In genomic region chr4:86970447-86971354, GRCh38 we compare ENCODE assay signal across 20 cellular contexts. TPM values are rescaled to one million over a fixed set of nuclear protein-coding genes. Genes with fewer than 3 reads are reported as not detected.
DNase-seq lines count a peak whose midpoint lies in the region; ATAC-seq, FAIRE-seq and TF ChIP-seq lines count a peak whose summit lies in the region.
"Had no signal": no experiment of that assay in that cellular context is flagged by ENCODE, and none has a peak within 500 bp of the region (broad histone marks: within the 10 kb centered on the region; RNA-seq: fewer than 3 reads in every experiment).

No MANE protein-coding gene starts in this region.

- H3K36me3 Mint-ChIP-seq in stimulated activated naive B cell treated with anti-CD40 and anti-IgM and Interleukin-4, amounts not matched to agents 10 μg/mL and 1 μg/mL and 100 μg/mL, for 72 hours: peaks cover 6 to 10% of the 10 kb centered on the region in 2 donors

- no peaks in the 10 kb centered on the region for H4K20me1 ChIP-seq in PC-3 (ENCODE audit: low read length)
- peaks cover 2% of the 10 kb centered on the region for H4K20me1 ChIP-seq in keratinocyte (ENCODE audit: control insufficient read depth, extremely low read depth, insufficient read depth, low read length)

- H3K4me3 Mint-ChIP-seq in stimulated activated naive B cell treated with anti-CD40 and anti-IgM and Interleukin-4, amounts not matched to agents 10 μg/mL and 1 μg/mL and 100 μg/mL, for 72 hours: no peak overlapping the region
- H3K4me3 Mint-ChIP-seq: activated T-helper 1 cell treated with anti-CD3 and anti-CD28 coated beads, Interleukin-12 subunit alpha, Interleukin-12 subunit beta, Interleukin-2, Interleukin-4 antibody, amounts not matched to agents 30 ng/mL and 10 ng/mL and 1 ng/mL, durations not matched to agents 14 hours and 24 hours and 36 hours; B cell; T-helper 1 cell treated with Interleukin-12 subunit alpha and Interleukin-12 subunit beta and Interleukin-4 antibody, amounts not matched to agents 30 μg/mL and 1 μg/mL, for 36 hours had no signal

- H2AFZ ChIP-seq in PC-3 (ENCODE audit: low read length) (no peak overlapping the region), keratinocyte (ENCODE audit: control insufficient read depth, low read length) (no peak overlapping the region)

- no peaks in the 10 kb centered on the region for H3F3A ChIP-seq in PC-3 (ENCODE audit: low read length, unreplicated experiment)

- no peaks in the 10 kb centered on the region for H3K9me2 ChIP-seq in PC-3 (replicated peaks; ENCODE audit: low read length)

- dilution Hi-C loops in keratinocyte (cut with MboI; ENCODE audit: extremely low pct_ligation_motif_present, low sequenced_read_pairs): no loop called here

- H3K36me3 ChIP-seq in BE2C (no peaks in the 10 kb centered on the region), PC-3 (ENCODE audit: low read depth, low read length) (no peaks in the 10 kb centered on the region), keratinocyte (ENCODE audit: control insufficient read depth in 2 of 2, extremely low read depth in 1 of 2, insufficient read depth in 2 of 2, low read length in 2 of 2) (peaks cover 0 to 3% of the 10 kb centered on the region in 2 experiments)
- H3K36me3 ChIP-seq: Peyer's patch had no signal

- peaks cover 16 to 17% of the 10 kb centered on the region in 2 donors for H3K4me1 Mint-ChIP-seq in stimulated activated naive B cell treated with anti-CD40 and anti-IgM and Interleukin-4, amounts not matched to agents 10 μg/mL and 1 μg/mL and 100 μg/mL, for 72 hours

- no TSS peak for BruUV-seq in PC-3 (replicated peaks; lab: Mats Ljungman, UMichigan)

- ATAC-seq in PC-3 (peak; percentile 69), GM19397 (IDR thresholded peaks at IDR 0.05; ENCODE audit: unreplicated experiment) (no peak)
- ATAC-seq in stimulated activated naive B cell treated with anti-CD40 and anti-IgM and Interleukin-4, amounts not matched to agents 10 μg/mL and 1 μg/mL and 100 μg/mL, for 72 hours (replicated peaks): no peak

- POLR2A ChIA-PET in PC-3 (lab: Charles Lee; ENCODE audit: unreplicated experiment): no interaction called here

- peaks cover 20% of the 10 kb centered on the region; the same call in 1 of the 2 replicates for H3K79me2 ChIP-seq in PC-3 (ENCODE audit: low read length)
- peaks cover 57% of the 10 kb centered on the region for H3K79me2 ChIP-seq in keratinocyte (ENCODE audit: control insufficient read depth, insufficient read depth, low read length)

- H3K27ac ChIP-seq in PC-3 (ENCODE audit: low read length) (peak overlapping the region; percentile 23; the same call in 1 of the 2 replicates), keratinocyte (ENCODE audit: control insufficient read depth, insufficient read depth, low read length) (peak overlapping the region; percentile 5)
- H3K27ac ChIP-seq: Peyer's patch had no signal

- H3K27me3 ChIP-seq in BE2C (no peaks in the 10 kb centered on the region), PC-3 (ENCODE audit: low read length) (no peaks in the 10 kb centered on the region), keratinocyte (ENCODE audit: control insufficient read depth, extremely low read depth, insufficient read depth, low read length) (no peaks in the 10 kb centered on the region)
- H3K27me3 ChIP-seq: Peyer's patch had no signal

- H3K9me3 ChIP-seq in BE2C (no peaks in the 10 kb centered on the region), PC-3 (ENCODE audit: low read length) (no peaks in the 10 kb centered on the region), keratinocyte (ENCODE audit: control insufficient read depth, low read depth, low read length) (no peaks in the 10 kb centered on the region)
- H3K9me3 ChIP-seq: Peyer's patch had no signal

- CTCF ChIA-PET in PC-3 (lab: Charles Lee): interaction anchor here (0.6 kb wide), 1 partner anchor 193 kb away, joined by 4 read pairs; no protein-coding TSS in a partner anchor

- H3K9me3 Mint-ChIP-seq in stimulated activated naive B cell treated with anti-CD40 and anti-IgM and Interleukin-4, amounts not matched to agents 10 μg/mL and 1 μg/mL and 100 μg/mL, for 72 hours: no peaks in the 10 kb centered on the region
- H3K9me3 Mint-ChIP-seq: activated T-helper 1 cell treated with anti-CD3 and anti-CD28 coated beads, Interleukin-12 subunit alpha, Interleukin-12 subunit beta, Interleukin-2, Interleukin-4 antibody, amounts not matched to agents 30 ng/mL and 10 ng/mL and 1 ng/mL, durations not matched to agents 14 hours and 24 hours and 36 hours; T-helper 1 cell treated with Interleukin-12 subunit alpha and Interleukin-12 subunit beta and Interleukin-4 antibody, amounts not matched to agents 30 μg/mL and 1 μg/mL, for 36 hours had no signal

- H3K27me3 Mint-ChIP-seq in stimulated activated naive B cell treated with anti-CD40 and anti-IgM and Interleukin-4, amounts not matched to agents 10 μg/mL and 1 μg/mL and 100 μg/mL, for 72 hours: no peaks in the 10 kb centered on the region
- H3K27me3 Mint-ChIP-seq: B cell had no signal

- H3K4me2 ChIP-seq in PC-3 (ENCODE audit: low read length) (peak overlapping the region; percentile 60), keratinocyte (ENCODE audit: control insufficient read depth, extremely low read depth, insufficient read depth, low read depth, low read length) (peak overlapping the region; percentile 19)

- H3K4me3 ChIP-seq in BE2C (ENCODE audit: low read depth, low read length): no peak overlapping the region
- no peak overlapping the region for H3K4me3 ChIP-seq in PC-3 (ENCODE audit: low read length)
- no peak overlapping the region for H3K4me3 ChIP-seq in keratinocyte (ENCODE audit: control insufficient read depth in 2 of 3, extremely low read depth in 1 of 3, insufficient read depth in 2 of 3, low read depth in 1 of 3, low read length in 3 of 3)
- H3K4me3 ChIP-seq: Peyer's patch had no signal

- no peak overlapping the region for H3K27ac Mint-ChIP-seq in stimulated activated naive B cell treated with anti-CD40 and anti-IgM and Interleukin-4, amounts not matched to agents 10 μg/mL and 1 μg/mL and 100 μg/mL, for 72 hours
- H3K27ac Mint-ChIP-seq: activated T-helper 1 cell treated with anti-CD3 and anti-CD28 coated beads, Interleukin-12 subunit alpha, Interleukin-12 subunit beta, Interleukin-2, Interleukin-4 antibody, amounts not matched to agents 30 ng/mL and 10 ng/mL and 1 ng/mL, durations not matched to agents 14 hours and 24 hours and 36 hours; B cell; T-helper 1 cell treated with Interleukin-12 subunit alpha and Interleukin-12 subunit beta and Interleukin-4 antibody, amounts not matched to agents 30 μg/mL and 1 μg/mL, for 36 hours had no signal

- intact Hi-C loops in PC-3 (cut with micrococcal nuclease): no loop called here

- FAIRE-seq in keratinocyte (lab: Jason Lieb, UNC) (no peak), RCC 7860 (lab: Jason Lieb, UNC) (no peak)
- FAIRE-seq: GM18507, kidney had no signal

- H3K4me1 ChIP-seq in BE2C: peaks cover 13% of the 10 kb centered on the region
- peaks cover 41% of the 10 kb centered on the region for H3K4me1 ChIP-seq in PC-3 (ENCODE audit: insufficient read depth, low read length)
- peaks cover 25% of the 10 kb centered on the region for H3K4me1 ChIP-seq in keratinocyte (ENCODE audit: control insufficient read depth, extremely low read depth, insufficient read depth, low read length)
- H3K4me1 ChIP-seq: Peyer's patch had no signal

- TF ChIP-seq CTCF in BE2C (IDR thresholded peaks at IDR 0.05; ENCODE audit: low read depth, low read length) (no peak), PC-3 (conservative IDR thresholded peaks at IDR 0.05; ENCODE audit: low read depth, low read length) (no peak), keratinocyte (optimal IDR thresholded peaks at IDR 0.05 in 1 of 3, IDR thresholded peaks at IDR 0.05 in 1 of 3, conservative IDR thresholded peaks at IDR 0.05 in 1 of 3; ENCODE audit: extremely low read depth in 1 of 3, insufficient read depth in 2 of 3, low read length in 3 of 3) (no peak), GM10266 (IDR thresholded peaks at IDR 0.05; ENCODE audit: control insufficient read depth, insufficient read depth, low read depth, missing control alignments) (no peak)

- H3K9me1 ChIP-seq in keratinocyte (ENCODE audit: control insufficient read depth, extremely low read depth, insufficient read depth, low read length): peaks cover 8% of the 10 kb centered on the region

- no peak overlapping the region for H3K9ac ChIP-seq in PC-3 (ENCODE audit: low read length)
- H3K9ac ChIP-seq in keratinocyte (ENCODE audit: control insufficient read depth, extremely low read depth, insufficient read depth, low read length): no peak overlapping the region

- peak; percentile 12 for DNase-seq in BE2C
- DNase-seq in DMS79 (lab: John Stamatoyannopoulos, UW): peak; percentile 32
- DNase-seq in PC-3: peak; percentile 47
- DNase-seq in keratinocyte (ENCODE audit: low read depth, low spot score): no peak
- DNase-seq in RCC 7860 (ENCODE audit: low spot score): no peak
- DNase-seq in GM10266 (ENCODE audit: extremely low spot score): no peak
- no peak for DNase-seq in stimulated activated naive B cell treated with anti-CD40 and anti-IgM and Interleukin-4, amounts not matched to agents 10 μg/mL and 1 μg/mL and 100 μg/mL, for 72 hours
- DNase-seq: activated CD4-positive, alpha-beta T cell treated with anti-CD3 and anti-CD28 coated beads, Interleukin-2, amount 50 U/mL, for 1 hour; GF-D8; glutamatergic neuron; H7; kidney; NCI-H2227 treated with DMSO at 0.1 percent for 48 hours; Peyer's patch; stimulated activated CD4-positive, alpha-beta T cell treated with anti-CD3 and anti-CD28 coated beads, Interleukin-1b, Interleukin-23, amount 100 ng/mL, for 48 hours had no signal

RNA-seq across cellular contexts. Expression of gene AFF1, which starts 35.9 kb away (rescaled TPM):
- polyA plus RNA-seq in BE2C (2012; ENCODE audit: insufficient read depth, insufficient read length, low read depth): 11.4 TPM
- total RNA-seq in PC-3 (2014; rRNA removed): 8.1 and 9.4 TPM in 2 replicates
- polyA plus RNA-seq in keratinocyte: 10.9 to 23.9 TPM (median 14.4 TPM) in 3 replicates
- 61.3 TPM for polyA plus RNA-seq in keratinocyte (2011; ENCODE audit: low read depth)
- 16.7 and 25.6 TPM in 2 replicates for polyA plus RNA-seq in keratinocyte (2011; cell fraction: cytosol; rRNA removed)
- polyA plus RNA-seq in keratinocyte (2011; cell fraction: nucleus; rRNA removed): 68.9 and 70.7 TPM in 2 replicates
- polyA plus RNA-seq in keratinocyte (2012; ENCODE audit: low replicate concordance): 11.6 and 32.3 TPM in 2 replicates
- polyA minus RNA-seq in keratinocyte: 44.9 to 57.0 TPM (median 56.8 TPM) in 3 replicates
- polyA minus RNA-seq in keratinocyte (2011; cell fraction: cytosol; rRNA and poly(A)+ RNA removed): 18.2 TPM
- polyA minus RNA-seq in keratinocyte (2011; cell fraction: nucleus; rRNA and poly(A)+ RNA removed): 40.5 and 98.4 TPM in 2 replicates

Comparison
In these comparisons a context has a peak if more than half of its experiments do, and no peak if none do; other contexts are left out.
1. DNase-seq: peak in BE2C (single experiment), DMS79 (single experiment) and PC-3 (single experiment); none in keratinocyte (single experiment), RCC 7860 (single experiment), GM10266 (single experiment) and stimulated activated naive B cell treated with anti-CD40 and anti-IgM and Interleukin-4, amounts not matched to agents 10 μg/mL and 1 μg/mL and 100 μg/mL, for 72 hours (single experiment).